In the genomic region with DNA sequence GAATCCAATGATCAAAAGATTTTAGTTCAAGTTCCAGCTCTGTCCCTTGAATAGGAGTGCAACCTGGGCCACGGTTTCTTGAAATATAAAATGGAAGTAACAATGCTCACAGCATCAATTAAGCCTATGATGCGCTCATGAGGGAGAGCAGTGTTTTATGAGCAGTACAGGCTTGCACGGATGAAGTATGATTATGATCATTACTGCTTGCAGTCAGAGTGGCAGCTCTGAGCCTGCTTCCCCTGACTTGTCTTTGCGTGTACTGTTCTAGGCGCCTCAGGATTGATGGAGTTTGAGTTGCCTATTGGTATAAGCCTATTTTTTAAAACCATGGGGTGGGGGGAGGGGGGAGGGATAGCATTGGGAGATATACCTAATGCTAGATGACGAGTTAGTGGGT, we compare ENCODE assay signal across 23 cellular contexts. TPM values are rescaled to one million over a fixed set of nuclear protein-coding genes. Genes with fewer than 3 reads are reported as not detected.
A peak's percentile ranks its signal among the peaks of the same experiment; 100 is the strongest.
DNase-seq lines count a peak whose midpoint lies in the region; ATAC-seq, FAIRE-seq and TF ChIP-seq lines count a peak whose summit lies in the region.
"Had no signal": no experiment of that assay in that cellular context is flagged by ENCODE, and none has a peak within 500 bp of the region (broad histone marks: within the 10 kb centered on the region; RNA-seq: fewer than 3 reads in every experiment).

No MANE protein-coding gene starts in this region.

- H3K4me2 ChIP-seq in keratinocyte (ENCODE audit: control insufficient read depth, extremely low read depth, insufficient read depth, low read depth, low read length), result no peak overlapping the region
- H3K4me2 ChIP-seq in skeletal muscle satellite cell (ENCODE audit: low read length), result peak overlapping the region; percentile 26

- no peaks in the 10 kb centered on the region for H4K20me1 ChIP-seq in keratinocyte (ENCODE audit: control insufficient read depth, extremely low read depth, insufficient read depth, low read length)

- peak; percentile 51 for FAIRE-seq in keratinocyte (lab: Jason Lieb, UNC)
- FAIRE-seq: GM12892, GM19239 had no signal

- H3K9ac ChIP-seq in adipocyte (ENCODE audit: low read length), result peak overlapping the region; percentile 59
- H3K9ac ChIP-seq in keratinocyte (ENCODE audit: control insufficient read depth, extremely low read depth, insufficient read depth, low read length), result no peak overlapping the region
- H3K9ac ChIP-seq in skeletal muscle satellite cell (ENCODE audit: low read depth, low read length), result peak overlapping the region; percentile 8

- intact Hi-C loops in mucosa of descending colon (cut with DNase I, micrococcal nuclease), result no loop called here

- DNase-seq in AG10803 (ENCODE audit: low read depth) (peak; percentile 33), adipocyte (ENCODE audit: low read depth) (peak; percentile 35), keratinocyte (ENCODE audit: low read depth, low spot score) (no peak), activated gamma-delta T cell (lab: John Stamatoyannopoulos, UW) (no peak), amniotic stem cell (lab: John Stamatoyannopoulos, UW) (no peak), mucosa of descending colon (no peak)
- DNase-seq: ACHN; activated CD4-positive, CD25-positive, alpha-beta regulatory T cell treated with anti-CD3 and anti-CD28 coated beads, Interleukin-2, amount 50 U/mL, for 72 hours; Calu3; cortex of kidney; KG1; left cardiac atrium; NCI-H2171 treated with DMSO at 0.1 percent for 48 hours; NCI-H774; stimulated activated CD4-positive, alpha-beta T cell treated with anti-CD3 and anti-CD28 coated beads, Interleukin-2, amount 100 ng/mL, for 48 hours; stimulated activated naive CD4-positive, alpha-beta T cell treated with Interleukin-2 at 50 U/mL for 16 hours; SW 1271 had no signal

- no peak overlapping the region for H2AFZ ChIP-seq in keratinocyte (ENCODE audit: control insufficient read depth, low read length)

- H3K4me1 ChIP-seq in adipocyte (ENCODE audit: control insufficient read depth, insufficient read depth, low read length) (peaks cover 71% of the 10 kb centered on the region), keratinocyte (ENCODE audit: control insufficient read depth, extremely low read depth, insufficient read depth, low read length) (peaks cover 24% of the 10 kb centered on the region), skeletal muscle satellite cell (ENCODE audit: control insufficient read depth, insufficient read depth, low read length) (peaks cover 40% of the 10 kb centered on the region), mucosa of descending colon (ENCODE audit: low read depth) (peaks cover 9% of the 10 kb centered on the region)

- H3K9me1 ChIP-seq in keratinocyte (ENCODE audit: control insufficient read depth, extremely low read depth, insufficient read depth, low read length), result peaks cover 2% of the 10 kb centered on the region

- H3K27me3 ChIP-seq in adipocyte (replicated peaks; ENCODE audit: control insufficient read depth, insufficient read depth, low read length) (no peaks in the 10 kb centered on the region), keratinocyte (ENCODE audit: control insufficient read depth, extremely low read depth, insufficient read depth, low read length) (no peaks in the 10 kb centered on the region), skeletal muscle satellite cell (ENCODE audit: control insufficient read depth, insufficient read depth, low read length) (no peaks in the 10 kb centered on the region)

- H3K4me3 ChIP-seq in AG10803 (ENCODE audit: low read length), result no peak overlapping the region
- peak overlapping the region; percentile 13 for H3K4me3 ChIP-seq in adipocyte (ENCODE audit: low read length)
- H3K4me3 ChIP-seq in keratinocyte (ENCODE audit: control insufficient read depth in 2 of 3, extremely low read depth in 1 of 3, insufficient read depth in 2 of 3, low read depth in 1 of 3, low read length in 3 of 3), result no peak overlapping the region
- H3K4me3 ChIP-seq in skeletal muscle satellite cell (ENCODE audit: low read length), result peak overlapping the region; percentile 5
- H3K4me3 ChIP-seq in mucosa of descending colon, result no peak overlapping the region
- H3K4me3 ChIP-seq: psoas muscle had no signal

- no peak overlapping the region for H3K27ac ChIP-seq in keratinocyte (ENCODE audit: control insufficient read depth, insufficient read depth, low read length)
- H3K27ac ChIP-seq: psoas muscle had no signal

- H3K9me3 ChIP-seq in adipocyte (ENCODE audit: control insufficient read depth, low read length) (no peaks in the 10 kb centered on the region), keratinocyte (ENCODE audit: control insufficient read depth, low read depth, low read length) (no peaks in the 10 kb centered on the region), skeletal muscle satellite cell (replicated peaks; ENCODE audit: low read length) (no peaks in the 10 kb centered on the region), mucosa of descending colon (no peaks in the 10 kb centered on the region)
- H3K9me3 ChIP-seq: psoas muscle had no signal

- dilution Hi-C loops in keratinocyte (cut with MboI; ENCODE audit: extremely low pct_ligation_motif_present, low sequenced_read_pairs), result no loop called here

- H3K36me3 ChIP-seq in adipocyte (ENCODE audit: control insufficient read depth, insufficient read depth, low read length, severe bottlenecking), result peaks cover 33% of the 10 kb centered on the region
- H3K36me3 ChIP-seq in keratinocyte (ENCODE audit: control insufficient read depth in 2 of 2, extremely low read depth in 1 of 2, insufficient read depth in 2 of 2, low read length in 2 of 2), result peaks cover 8 to 9% of the 10 kb centered on the region in 2 experiments
- H3K36me3 ChIP-seq in skeletal muscle satellite cell (ENCODE audit: insufficient read depth, low read length), result peaks cover 44% of the 10 kb centered on the region
- no peaks in the 10 kb centered on the region for H3K36me3 ChIP-seq in mucosa of descending colon (ENCODE audit: low read depth)

- peaks cover 10% of the 10 kb centered on the region for H3K79me2 ChIP-seq in keratinocyte (ENCODE audit: control insufficient read depth, insufficient read depth, low read length)

- ATAC-seq in mucosa of descending colon (no peak), GM21381 (IDR thresholded peaks at IDR 0.05; ENCODE audit: unreplicated experiment) (no peak)

- no peak for TF ChIP-seq CTCF in AG10803 (conservative IDR thresholded peaks at IDR 0.05; ENCODE audit: low read length)
- TF ChIP-seq CTCF in keratinocyte (optimal IDR thresholded peaks at IDR 0.05 in 1 of 3, IDR thresholded peaks at IDR 0.05 in 1 of 3, conservative IDR thresholded peaks at IDR 0.05 in 1 of 3; ENCODE audit: extremely low read depth in 1 of 3, insufficient read depth in 2 of 3, low read length in 3 of 3), result no peak
- no peak for TF ChIP-seq CTCF in mucosa of descending colon (IDR thresholded peaks at IDR 0.05)

RNA-seq across cellular contexts. Expression of a gene that starts 37.0 kb away (rescaled TPM):
- 136 to 145 TPM (median 136 TPM) in 3 replicates for polyA plus RNA-seq in keratinocyte
- 12.3 TPM for polyA plus RNA-seq in keratinocyte (2011; ENCODE audit: low read depth)
- polyA plus RNA-seq in keratinocyte (2011; cell fraction: cytosol; rRNA removed), result 85.2 and 104 TPM in 2 replicates
- 199 and 267 TPM in 2 replicates for polyA plus RNA-seq in keratinocyte (2011; cell fraction: nucleus; rRNA removed)
- polyA plus RNA-seq in keratinocyte (2012; ENCODE audit: low replicate concordance), result 40.3 and 177 TPM in 2 replicates
- polyA minus RNA-seq in keratinocyte, result 221 to 368 TPM (median 229 TPM) in 3 replicates
- polyA minus RNA-seq in keratinocyte (2011; cell fraction: cytosol; rRNA and poly(A)+ RNA removed), result 124 TPM
- 284 and 412 TPM in 2 replicates for polyA minus RNA-seq in keratinocyte (2011; cell fraction: nucleus; rRNA and poly(A)+ RNA removed)
- 157 and 167 TPM in 2 replicates for total RNA-seq in skeletal muscle satellite cell (2012; rRNA removed)
- 100 to 1,000 TPM in 1 of 3 donors, 10 to 100 TPM in 2; 67.9 to 102 (median 69.6) TPM for total RNA-seq in mucosa of descending colon
- total RNA-seq: OCI-LY7 had no signal

Comparison
In these comparisons a context has a peak if more than half of its experiments do, and no peak if none do; other contexts are left out.
1. DNase-seq: peak in AG10803 (single experiment) and adipocyte (single experiment); none in keratinocyte (single experiment), activated gamma-delta T cell (single experiment), amniotic stem cell (single experiment) and mucosa of descending colon (0 of 3).
2. H3K4me3 ChIP-seq: peak in adipocyte (single experiment) and skeletal muscle satellite cell (single experiment); none in AG10803 (single experiment), keratinocyte (0 of 3) and mucosa of descending colon (single experiment).